ENCODE assay signal across 8 cellular contexts in genomic region chr19:13952154-13953020, GRCh38. TPM values are rescaled to one million over a fixed set of nuclear protein-coding genes. Genes with fewer than 3 reads are reported as not detected.
DNase-seq lines count a peak whose midpoint lies in the region; ATAC-seq and TF ChIP-seq lines count a peak whose summit lies in the region.

Gene DCAF15 (plus strand): TSS chr19:13952509. CDS start chr19:13952513, 4 bp downstream.

- intact Hi-C loops in Calu3 (cut with micrococcal nuclease; ENCODE audit: unreplicated experiment), result no loop called here

- H3K9me3 ChIP-seq in HUES64 (ENCODE audit: insufficient read depth, low read depth, low read length) (no peaks in the 10 kb centered on the region), OCI-LY1 (ENCODE audit: low read length) (no peaks in the 10 kb centered on the region)

- peak within 1 kb of the TSS; percentile 97 for H3K27ac ChIP-seq in HUES64 (ENCODE audit: low read depth, low read length)
- H3K27ac ChIP-seq in OCI-LY1 (ENCODE audit: low read depth, low read length, poor library complexity, severe bottlenecking), result no peak within 1 kb of the TSS

- H3K4me1 Mint-ChIP-seq in Calu3 (ENCODE audit: low read depth, unreplicated experiment), result no peaks in the 10 kb centered on the region

- BruUV-seq in Calu3 (replicated peaks; lab: Mats Ljungman, UMichigan), result no TSS peak

- H3K27me3 ChIP-seq in HUES64 (ENCODE audit: insufficient read depth, low read length), result no peaks in the 10 kb centered on the region
- H3K27me3 ChIP-seq in OCI-LY1 (ENCODE audit: insufficient read depth, low read length), result no peaks in the 10 kb centered on the region

- CTCF ChIA-PET in Calu3 (lab: Charles Lee), result interaction anchor here (0.6 to 0.9 kb wide), 3 partner anchors 50 to 73 kb away, joined by 4 to 5 read pairs (median 4); no protein-coding TSS in a partner anchor

- H3K9me2 ChIP-seq in OCI-LY1 (ENCODE audit: low read depth, low read length), result no peaks in the 10 kb centered on the region

- no peaks in the 10 kb centered on the region for H3F3A ChIP-seq in OCI-LY1 (ENCODE audit: insufficient read depth, low read length)

- 1% methylated on average over 59 of the region's 68 CpGs for WGBS in HUES64

- H3K27ac Mint-ChIP-seq in Calu3 (ENCODE audit: unreplicated experiment), result peak within 1 kb of the TSS; percentile 67

- in situ Hi-C loops in endometrial microvascular endothelial cells (cut with HindIII; ENCODE audit: inconsistent ontology term, low pct_unique_long_range_greater_than_20kb, low sequenced_read_pairs), result no loop called here

- TF ChIP-seq CTCF in Calu3 (IDR thresholded peaks at IDR 0.05; ENCODE audit: unreplicated experiment) (no peak), OCI-LY1 (IDR thresholded peaks at IDR 0.05; ENCODE audit: low read length) (no peak)

- H3K4me3 ChIP-seq in HUES64 (ENCODE audit: low read length) (peak within 1 kb of the TSS; percentile 68), OCI-LY1 (ENCODE audit: low read depth, low read length, poor library complexity, severe bottlenecking) (peak within 1 kb of the TSS; percentile 89)

- no peaks in the 10 kb centered on the region for H3K9me3 Mint-ChIP-seq in Calu3 (ENCODE audit: low read depth, unreplicated experiment)

- no peaks in the 10 kb centered on the region for H3K27me3 Mint-ChIP-seq in Calu3 (ENCODE audit: unreplicated experiment)

- peak within 1 kb of the TSS; percentile 80 for H2AFZ ChIP-seq in OCI-LY1 (ENCODE audit: low read length)

- peaks cover 35% of the 10 kb centered on the region for H3K36me3 ChIP-seq in HUES64 (ENCODE audit: insufficient read depth, low read length)
- H3K36me3 ChIP-seq in OCI-LY1 (ENCODE audit: insufficient read depth, low read length), result peaks cover 30% of the 10 kb centered on the region

- DNase-seq in Calu3, result peak; percentile 95
- DNase-seq in activated CD8-positive, alpha-beta memory T cell treated with anti-CD3 and anti-CD28 coated beads, Interleukin-2, amount 50 U/mL, for 4 hours, result peak; percentile 98
- peak; percentile 99 for DNase-seq in mesenteric fat pad (ENCODE audit: low spot score)
- DNase-seq in stimulated activated CD8-positive, alpha-beta memory T cell treated with anti-CD3 and anti-CD28 coated beads, Interleukin-15, amount 100 ng/mL, for 24 hours (ENCODE audit: low read depth), result peak; percentile 90

- H3K9ac ChIP-seq in HUES64 (ENCODE audit: low read depth, low read length), result peak within 1 kb of the TSS; percentile 97
- H3K9ac ChIP-seq in OCI-LY1 (ENCODE audit: low read length), result peak within 1 kb of the TSS; percentile 82

- H3K4me1 ChIP-seq in HUES64 (ENCODE audit: insufficient read depth, low read length) (peaks cover 4% of the 10 kb centered on the region; the same call in 1 of the 2 replicates), OCI-LY1 (ENCODE audit: insufficient read depth, low read length, severe bottlenecking) (peaks cover 17% of the 10 kb centered on the region)

- peaks cover 35% of the 10 kb centered on the region for H3K36me3 Mint-ChIP-seq in Calu3 (ENCODE audit: insufficient read depth, unreplicated experiment)

- peak; percentile 98 for ATAC-seq in GM21447 (IDR thresholded peaks at IDR 0.05; ENCODE audit: unreplicated experiment)

- H3K4me2 ChIP-seq in OCI-LY1 (ENCODE audit: low read length), result peak within 1 kb of the TSS; percentile 99

- H3K79me2 ChIP-seq in OCI-LY1 (ENCODE audit: insufficient read depth, low read length), result peaks cover 7% of the 10 kb centered on the region

- H4K20me1 ChIP-seq in OCI-LY1 (ENCODE audit: insufficient read depth, low read length), result no peaks in the 10 kb centered on the region

- H3K4me3 Mint-ChIP-seq in Calu3 (ENCODE audit: low read depth, unreplicated experiment), result peak within 1 kb of the TSS; percentile 73

RNA-seq across cellular contexts. Expression of gene DCAF15, which starts in this region (rescaled TPM):
- total RNA-seq in Calu3 (2022) (34.0 and 35.5 TPM in 2 replicates), endometrial microvascular endothelial cells (ENCODE audit: inconsistent ontology term) (49.3 TPM), mesenteric fat pad (17.5 TPM)
- polyA plus RNA-seq in HUES64 (2013, experiment 1 of 2), result 46.5 TPM
- polyA plus RNA-seq in HUES64 (2013, experiment 2 of 2), result 48.3 TPM
